20 cellular contexts compared by ENCODE assay signal in the genomic region with DNA sequence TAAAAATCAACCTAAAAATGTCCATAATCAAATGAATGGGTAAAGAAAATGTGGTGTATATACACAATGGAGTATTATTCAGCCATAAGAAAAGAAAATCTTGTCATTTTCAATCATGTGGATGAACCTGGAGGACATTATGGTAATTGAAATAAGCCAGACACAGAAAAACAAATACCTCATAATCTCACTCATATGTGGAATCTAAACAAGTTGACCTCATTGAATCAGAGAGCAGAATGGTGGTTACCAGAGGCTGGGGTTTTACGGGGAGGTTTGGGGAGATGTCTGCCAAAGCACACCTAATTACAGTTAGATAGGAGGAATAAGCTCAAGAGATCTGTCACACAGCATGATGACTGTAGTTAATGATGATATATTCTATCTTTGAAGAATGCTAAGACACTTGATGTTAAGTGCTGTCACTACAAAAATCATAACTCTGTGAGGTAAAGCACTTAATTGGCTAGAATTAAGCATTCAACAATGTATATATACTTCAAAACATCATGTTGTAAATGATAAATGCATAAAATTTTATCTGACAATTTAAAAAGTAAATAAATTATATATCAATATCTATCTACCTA. TPM values are rescaled to one million over a fixed set of nuclear protein-coding genes. Genes with fewer than 3 reads are reported as not detected.
"Had no signal": no experiment of that assay in that cellular context is flagged by ENCODE, and none has a peak within 500 bp of the region (broad histone marks: within the 10 kb centered on the region; RNA-seq: fewer than 3 reads in every experiment).

No MANE protein-coding gene starts in this region.

- ATAC-seq: effector memory CD8-positive, alpha-beta T cell; heart left ventricle; left cardiac atrium; lower lobe of right lung; mucosa of descending colon; naive thymus-derived CD4-positive, alpha-beta T cell had no signal

- H3K27me3 ChIP-seq: ascending aorta, breast epithelium, heart left ventricle, thyroid gland had no signal

- H3K36me3 ChIP-seq: ascending aorta, breast epithelium, heart left ventricle, lower lobe of right lung, thyroid gland had no signal

- H3K9me3 Mint-ChIP-seq: activated B cell treated with CpG ODN at 0.5 μM for 24 hours; activated CD4-positive, alpha-beta T cell treated with anti-CD3 and anti-CD28 coated beads, Interleukin-2, amount 10 ng/mL, durations not matched to agents 24 days and 14 days; effector memory CD8-positive, alpha-beta T cell; immature natural killer cell; naive thymus-derived CD4-positive, alpha-beta T cell; T-helper 2 cell treated with Interferon-gamma antibody and Interleukin-4, amounts not matched to agents 5 μg/mL and 100 μg/mL, for 36 hours had no signal

- H3K9me3 ChIP-seq: ascending aorta, breast epithelium, heart left ventricle, lower lobe of right lung, mucosa of descending colon, thyroid gland had no signal

- H3K27me3 Mint-ChIP-seq: activated B cell treated with CpG ODN at 0.5 μM for 24 hours; naive thymus-derived CD4-positive, alpha-beta T cell had no signal

- DNase-seq: activated B cell treated with CpG ODN at 0.5 μM for 24 hours; activated CD4-positive, alpha-beta T cell treated with anti-CD3 and anti-CD28 coated beads, Interleukin-2, amount 10 ng/mL, durations not matched to agents 24 days and 14 days; activated naive CD4-positive, alpha-beta T cell treated with Interleukin-2 at 50 U/mL for 16 hours; cerebellar nuclear complex; dermis blood vessel endothelial cell; effector memory CD8-positive, alpha-beta T cell; heart left ventricle; immature natural killer cell; left cardiac atrium; lower lobe of right lung; mucosa of descending colon; naive thymus-derived CD4-positive, alpha-beta T cell; posterior cingulate gyrus; retina; stimulated activated CD4-positive, alpha-beta T cell treated with anti-CD3 and anti-CD28 coated beads, Interleukin-12 subunit alpha, Interleukin-12 subunit beta, amount 100 ng/mL, for 4 hours; stimulated activated CD4-positive, alpha-beta T cell treated with anti-CD3 and anti-CD28 coated beads, Interleukin-2, amount 100 ng/mL, for 24 hours; thyroid gland had no signal

- H3K36me3 Mint-ChIP-seq: immature natural killer cell; naive thymus-derived CD4-positive, alpha-beta T cell had no signal

- H3K4me3 ChIP-seq: ascending aorta, breast epithelium, heart left ventricle, lower lobe of right lung, mucosa of descending colon, thyroid gland had no signal

- H3K27ac Mint-ChIP-seq: activated CD4-positive, alpha-beta T cell treated with anti-CD3 and anti-CD28 coated beads, Interleukin-2, amount 10 ng/mL, durations not matched to agents 24 days and 14 days; effector memory CD8-positive, alpha-beta T cell; immature natural killer cell; T-helper 2 cell treated with Interferon-gamma antibody and Interleukin-4, amounts not matched to agents 5 μg/mL and 100 μg/mL, for 36 hours had no signal

- H3K27ac ChIP-seq: ascending aorta, breast epithelium, heart left ventricle, lower lobe of right lung, thyroid gland had no signal

- H3K4me1 ChIP-seq: ascending aorta, breast epithelium had no signal

- H3K4me3 Mint-ChIP-seq: activated B cell treated with CpG ODN at 0.5 μM for 24 hours; activated CD4-positive, alpha-beta T cell treated with anti-CD3 and anti-CD28 coated beads, Interleukin-2, amount 10 ng/mL, durations not matched to agents 24 days and 14 days; effector memory CD8-positive, alpha-beta T cell; immature natural killer cell; naive thymus-derived CD4-positive, alpha-beta T cell; T-helper 2 cell treated with Interferon-gamma antibody and Interleukin-4, amounts not matched to agents 5 μg/mL and 100 μg/mL, for 36 hours had no signal

RNA-seq across cellular contexts. Expression of gene TSPAN33, which starts 50.5 kb away (rescaled TPM):
- total RNA-seq: dermis blood vessel endothelial cell had no signal
